In the genomic region with DNA sequence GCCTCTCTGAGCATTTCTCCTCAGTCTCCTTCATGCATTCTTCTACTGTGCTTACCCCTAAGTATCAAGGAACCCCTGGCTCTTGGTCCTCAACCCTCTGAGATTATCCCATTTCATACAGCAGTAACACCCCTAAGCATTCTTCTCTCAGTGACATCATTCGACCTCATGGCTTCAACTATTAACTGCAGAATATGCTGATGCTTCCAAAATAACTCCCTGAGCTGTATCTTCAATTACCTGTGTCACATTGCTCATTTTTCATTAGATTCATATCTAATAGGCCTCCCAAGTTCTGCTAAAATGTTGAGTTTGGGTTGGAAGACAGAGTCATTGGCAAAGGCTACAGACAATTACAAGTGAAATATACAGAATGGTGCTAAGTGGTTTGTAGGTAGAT, we compare ENCODE assay signal across 31 cellular contexts. TPM values are rescaled to one million over a fixed set of nuclear protein-coding genes. Genes with fewer than 3 reads are reported as not detected.
"Had no signal": no experiment of that assay in that cellular context is flagged by ENCODE, and none has a peak within 500 bp of the region (broad histone marks: within the 10 kb centered on the region; RNA-seq: fewer than 3 reads in every experiment).

No MANE protein-coding gene starts in this region.

- ATAC-seq: stimulated activated effector memory CD8-positive, alpha-beta T cell treated with anti-CD3 and anti-CD28 coated beads, Interleukin-12 subunit alpha, Interleukin-12 subunit beta, amount 100 ng/mL, for 72 hours; stimulated activated memory B cell treated with anti-CD40 and anti-IgM and Interleukin-4, amounts not matched to agents 10 μg/mL and 1 μg/mL and 100 μg/mL, for 72 hours; stimulated activated naive B cell treated with anti-CD40 and anti-IgM and Interleukin-4, amounts not matched to agents 10 μg/mL and 1 μg/mL and 100 μg/mL, for 72 hours; stimulated activated naive CD8-positive, alpha-beta T cell treated with anti-CD3 and anti-CD28 coated beads, Interleukin-15, amount 100 ng/mL, for 72 hours; stimulated activated naive CD8-positive, alpha-beta T cell treated with anti-CD3 and anti-CD28 coated beads, Interleukin-15, Interleukin-2, amounts not matched to agents 100 U/mL and 50 U/mL, for 24 hours; upper lobe of right lung had no signal

- H3K36me3 Mint-ChIP-seq: stimulated activated effector memory CD8-positive, alpha-beta T cell treated with anti-CD3 and anti-CD28 coated beads, Interleukin-12 subunit alpha, Interleukin-12 subunit beta, amount 100 ng/mL, for 72 hours; stimulated activated memory B cell treated with anti-CD40 and anti-IgM and Interleukin-4, amounts not matched to agents 10 μg/mL and 1 μg/mL and 100 μg/mL, for 72 hours; stimulated activated naive B cell treated with anti-CD40 and anti-IgM and Interleukin-4, amounts not matched to agents 10 μg/mL and 1 μg/mL and 100 μg/mL, for 72 hours; type B pancreatic cell had no signal

- H3K36me3 ChIP-seq: suprapubic skin, thoracic aorta, thyroid gland, tibial artery, tibial nerve, transverse colon, upper lobe of left lung, upper lobe of right lung, uterus, vagina had no signal

- H3K27ac Mint-ChIP-seq: stimulated activated effector memory CD8-positive, alpha-beta T cell treated with anti-CD3 and anti-CD28 coated beads, Interleukin-12 subunit alpha, Interleukin-12 subunit beta, amount 100 ng/mL, for 72 hours; stimulated activated memory B cell treated with anti-CD40 and anti-IgM and Interleukin-4, amounts not matched to agents 10 μg/mL and 1 μg/mL and 100 μg/mL, for 72 hours; stimulated activated naive B cell treated with anti-CD40 and anti-IgM and Interleukin-4, amounts not matched to agents 10 μg/mL and 1 μg/mL and 100 μg/mL, for 72 hours; stimulated activated naive CD8-positive, alpha-beta T cell treated with anti-CD3 and anti-CD28 coated beads, Interleukin-15, amount 100 ng/mL, for 72 hours; stimulated activated naive CD8-positive, alpha-beta T cell treated with anti-CD3 and anti-CD28 coated beads, Interleukin-15, Interleukin-2, amounts not matched to agents 100 ng/mL and 50 ng/mL, for 24 hours; type B pancreatic cell had no signal

- H3K4me3 ChIP-seq: stomach, suprapubic skin, testis, thoracic aorta, thyroid gland, tibial artery, tibial nerve, transverse colon, upper lobe of left lung, upper lobe of right lung, uterus, vagina had no signal

- H3K9me3 Mint-ChIP-seq: stimulated activated effector memory CD8-positive, alpha-beta T cell treated with anti-CD3 and anti-CD28 coated beads, Interleukin-12 subunit alpha, Interleukin-12 subunit beta, amount 100 ng/mL, for 72 hours; stimulated activated memory B cell treated with anti-CD40 and anti-IgM and Interleukin-4, amounts not matched to agents 10 μg/mL and 1 μg/mL and 100 μg/mL, for 72 hours; stimulated activated naive B cell treated with anti-CD40 and anti-IgM and Interleukin-4, amounts not matched to agents 10 μg/mL and 1 μg/mL and 100 μg/mL, for 72 hours; stimulated activated naive CD8-positive, alpha-beta T cell treated with anti-CD3 and anti-CD28 coated beads, Interleukin-15, amount 100 ng/mL, for 72 hours; stimulated activated naive CD8-positive, alpha-beta T cell treated with anti-CD3 and anti-CD28 coated beads, Interleukin-15, Interleukin-2, amounts not matched to agents 100 ng/mL and 50 ng/mL, for 24 hours had no signal

- H3K4me3 Mint-ChIP-seq: stimulated activated effector memory CD8-positive, alpha-beta T cell treated with anti-CD3 and anti-CD28 coated beads, Interleukin-12 subunit alpha, Interleukin-12 subunit beta, amount 100 ng/mL, for 72 hours; stimulated activated memory B cell treated with anti-CD40 and anti-IgM and Interleukin-4, amounts not matched to agents 10 μg/mL and 1 μg/mL and 100 μg/mL, for 72 hours; stimulated activated naive B cell treated with anti-CD40 and anti-IgM and Interleukin-4, amounts not matched to agents 10 μg/mL and 1 μg/mL and 100 μg/mL, for 72 hours; stimulated activated naive CD8-positive, alpha-beta T cell treated with anti-CD3 and anti-CD28 coated beads, Interleukin-15, amount 100 ng/mL, for 72 hours; stimulated activated naive CD8-positive, alpha-beta T cell treated with anti-CD3 and anti-CD28 coated beads, Interleukin-15, Interleukin-2, amounts not matched to agents 100 ng/mL and 50 ng/mL, for 24 hours; type B pancreatic cell had no signal

- H3K9me3 ChIP-seq: stomach, suprapubic skin, testis, thoracic aorta, thyroid gland, tibial artery, tibial nerve, transverse colon, upper lobe of left lung, upper lobe of right lung, uterus, vagina had no signal

- H3K4me1 Mint-ChIP-seq: stimulated activated effector memory CD8-positive, alpha-beta T cell treated with anti-CD3 and anti-CD28 coated beads, Interleukin-12 subunit alpha, Interleukin-12 subunit beta, amount 100 ng/mL, for 72 hours; stimulated activated naive CD8-positive, alpha-beta T cell treated with anti-CD3 and anti-CD28 coated beads, Interleukin-15, amount 100 ng/mL, for 72 hours had no signal

- H3K4me1 ChIP-seq: thyroid gland, tibial artery, tibial nerve, upper lobe of right lung, uterus, vagina had no signal

- H3K27me3 ChIP-seq: stomach, suprapubic skin, testis, thyroid gland, tibial artery, tibial nerve, transverse colon, upper lobe of left lung, upper lobe of right lung, uterus, vagina had no signal

- H3K27ac ChIP-seq: stomach, suprapubic skin, testis, thoracic aorta, thyroid gland, tibial artery, tibial nerve, transverse colon, upper lobe of left lung, upper lobe of right lung, uterus, vagina had no signal

- DNase-seq: stimulated activated CD4-positive, alpha-beta T cell treated with anti-CD3 and anti-CD28 coated beads, Interleukin-2, amount 100 ng/mL, for 48 hours; stimulated activated CD4-positive, alpha-beta T cell treated with anti-CD3 and anti-CD28 coated beads, Interleukin-4, amount 100 ng/mL, for 1 hour; stimulated activated CD4-positive, alpha-beta T cell treated with anti-CD3 and anti-CD28 coated beads, Interleukin-4, amount 100 ng/mL, for 24 hours; stimulated activated CD4-positive, alpha-beta T cell treated with anti-CD3 and anti-CD28 coated beads, Interleukin-4, amount 100 ng/mL, for 4 hours; stimulated activated CD8-positive, alpha-beta memory T cell treated with anti-CD3 and anti-CD28 coated beads, Interleukin-4, amount 100 ng/mL, for 48 hours; stimulated activated naive B cell treated with anti-CD40 and anti-IgM and Interleukin-4, amounts not matched to agents 10 μg/mL and 1 μg/mL and 100 μg/mL, for 72 hours; stimulated activated naive CD4-positive, alpha-beta T cell; stimulated activated naive CD4-positive, alpha-beta T cell treated with Interleukin-2 at 50 U/mL for 16 hours; stimulated activated naive CD8-positive, alpha-beta T cell treated with anti-CD3 and anti-CD28 coated beads, Interleukin-15, amount 100 ng/mL, for 72 hours; stimulated activated naive CD8-positive, alpha-beta T cell treated with anti-CD3 and anti-CD28 coated beads, Interleukin-15, Interleukin-2, amounts not matched to agents 100 U/mL and 50 U/mL, for 24 hours; stomach; substantia nigra; testis; thyroid gland; tibial artery; transverse colon; trophoblast cell; upper lobe of left lung; upper lobe of right lung; uterus had no signal

- FAIRE-seq: urothelium cell line had no signal

RNA-seq across cellular contexts. Expression of a gene that starts 7.5 kb away (rescaled TPM):
- total RNA-seq: subcutaneous adipose tissue, temporal lobe, tibial nerve had no signal
